In the genomic region with DNA sequence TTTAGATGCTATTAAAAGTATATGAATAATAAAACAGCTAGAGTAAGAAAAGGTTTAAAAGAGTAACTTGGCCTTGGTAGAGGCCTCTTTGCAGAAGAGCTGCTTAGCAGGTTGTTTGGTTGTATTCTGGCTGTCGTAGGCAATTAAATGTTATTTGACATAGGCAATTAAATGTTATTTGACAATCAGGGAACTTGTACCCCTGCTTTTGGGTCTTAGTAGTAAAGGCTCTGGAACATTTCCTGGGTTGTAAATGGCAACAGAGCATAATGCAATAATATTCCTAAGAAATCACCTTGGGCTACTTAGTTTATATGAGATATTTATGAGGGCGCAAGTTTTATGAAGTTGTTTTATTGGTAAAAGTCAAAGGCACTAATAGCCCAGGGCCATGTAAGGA, we compare ENCODE assay signal across 28 cellular contexts.
"Had no signal": no experiment of that assay in that cellular context is flagged by ENCODE, and none has a peak within 500 bp of the region (broad histone marks: within the 10 kb centered on the region; RNA-seq: fewer than 3 reads in every experiment).

No MANE protein-coding gene starts in this region.

- DNase-seq: colonic mucosa; cortex of kidney; dermis blood vessel endothelial cell; dorsolateral prefrontal cortex; effector CD4-positive, alpha-beta T cell; effector CD8-positive, alpha-beta T cell; effector memory CD4-positive, alpha-beta T cell; effector memory CD8-positive, alpha-beta T cell; endodermal cell; erythroblast; esophagus squamous epithelium; foreskin fibroblast; foreskin keratinocyte; foreskin melanocyte; gastrocnemius medialis; glutamatergic neuron; head of caudate nucleus; heart left ventricle; heart right ventricle had no signal

- H3K27me3 ChIP-seq: colonic mucosa, dorsolateral prefrontal cortex, foreskin keratinocyte, gastrocnemius medialis, gastroesophageal sphincter, hepatocyte had no signal

- H3K9me3 ChIP-seq: colonic mucosa, gastrocnemius medialis had no signal

- H3K4me1 ChIP-seq: colonic mucosa, esophagus muscularis mucosa, esophagus squamous epithelium, foreskin keratinocyte, gastrocnemius medialis, gastroesophageal sphincter, heart left ventricle, heart right ventricle had no signal

- H3K27ac ChIP-seq: colonic mucosa, coronary artery, dorsolateral prefrontal cortex, epithelial cell of prostate, esophagus muscularis mucosa, esophagus squamous epithelium, foreskin keratinocyte, gastrocnemius medialis, gastroesophageal sphincter, heart left ventricle, heart right ventricle, hepatocyte had no signal

- H3K36me3 ChIP-seq: colonic mucosa, esophagus muscularis mucosa, esophagus squamous epithelium, gastrocnemius medialis, gastroesophageal sphincter, heart left ventricle, heart right ventricle had no signal

- ATAC-seq: effector memory CD8-positive, alpha-beta T cell; esophagus mucosa; foreskin keratinocyte; gastrocnemius medialis; gastroesophageal sphincter; heart left ventricle; heart right ventricle had no signal

- H3K4me3 ChIP-seq: colonic mucosa, coronary artery, dorsolateral prefrontal cortex, esophagus muscularis mucosa, esophagus squamous epithelium, gastrocnemius medialis, gastroesophageal sphincter, heart left ventricle, heart right ventricle, hepatocyte had no signal

- FAIRE-seq: colon, endothelial cell of umbilical vein, frontal cortex had no signal
